Comparison of ENCODE assay signal across 1 cellular context in genomic region chr6:142297996-142298753, GRCh38.
A peak's percentile ranks its signal among the peaks of the same experiment; 100 is the strongest.
TF ChIP-seq lines count a peak whose summit lies in the region.

No MANE protein-coding gene starts in this region.

TF ChIP-seq in HepG2, 621 proteins besides CTCF, POLR2A, EP300 and RAD21 (continued from another document and continues in another):
- TF ChIP-seq ZNF687 (CRISPR knock-in tag; IDR thresholded peaks at IDR 0.05) (no peak), SRSF9 (IDR thresholded peaks at IDR 0.05; ENCODE audit: borderline replicate concordance, insufficient read depth, low read depth, low read length, poor library complexity, severe bottlenecking) (no peak), LCORL (IDR thresholded peaks at IDR 0.05) (no peak), LCORL (CRISPR knock-in tag; IDR thresholded peaks at IDR 0.05) (peak; percentile 30; the same call in 1 of the 2 replicates), MTF2 (CRISPR knock-in tag; IDR thresholded peaks at IDR 0.05; ENCODE audit: borderline replicate concordance) (no peak), DRAP1 (CRISPR knock-in tag; IDR thresholded peaks at IDR 0.05) (peak; percentile 45; the same call in 1 of the 2 replicates), CC2D1A (CRISPR knock-in tag; IDR thresholded peaks at IDR 0.05) (no peak), ZNF562 (CRISPR knock-in tag; IDR thresholded peaks at IDR 0.05; ENCODE audit: borderline replicate concordance) (no peak), ZBTB34 (CRISPR knock-in tag; IDR thresholded peaks at IDR 0.05) (no peak), NR2F2 (IDR thresholded peaks at IDR 0.05; ENCODE audit: borderline replicate concordance, low read depth) (peak; percentile 37; the same call in 1 of the 2 replicates), ZBTB39 (CRISPR knock-in tag; IDR thresholded peaks at IDR 0.05) (no peak), PAWR (CRISPR knock-in tag; IDR thresholded peaks at IDR 0.05; ENCODE audit: borderline replicate concordance) (no peak), ZFP1 (CRISPR knock-in tag; IDR thresholded peaks at IDR 0.05) (no peak), ZNF180 (CRISPR knock-in tag; IDR thresholded peaks at IDR 0.05; ENCODE audit: borderline replicate concordance, low read depth) (no peak), TBX3 (IDR thresholded peaks at IDR 0.05; ENCODE audit: borderline replicate concordance) (peak; percentile 93), ZFP91 (CRISPR knock-in tag; IDR thresholded peaks at IDR 0.05; ENCODE audit: borderline replicate concordance) (no peak), ZFP37 (CRISPR knock-in tag; IDR thresholded peaks at IDR 0.05; ENCODE audit: borderline replicate concordance) (no peak), ZNF282 (IDR thresholded peaks at IDR 0.05; ENCODE audit: partially characterized antibody) (no peak), SNAPC2 (CRISPR knock-in tag; IDR thresholded peaks at IDR 0.05) (no peak; the same call in 1 of the 2 replicates), AKNA (CRISPR knock-in tag; IDR thresholded peaks at IDR 0.05; ENCODE audit: borderline replicate concordance) (0 out of 2 replicates have a peak, but pooled peaks have one; percentile 50), TFDP2 (CRISPR knock-in tag; IDR thresholded peaks at IDR 0.05) (no peak), SP140L (CRISPR knock-in tag; IDR thresholded peaks at IDR 0.05; ENCODE audit: borderline replicate concordance) (no peak), ARHGAP35 (CRISPR knock-in tag; IDR thresholded peaks at IDR 0.05; ENCODE audit: borderline replicate concordance) (no peak), ZNF251 (CRISPR knock-in tag; IDR thresholded peaks at IDR 0.05) (no peak), CSRNP1 (CRISPR knock-in tag; IDR thresholded peaks at IDR 0.05) (no peak), CHD2 (IDR thresholded peaks at IDR 0.05; ENCODE audit: low read depth, low read length) (no peak), GTF3A (CRISPR knock-in tag; conservative IDR thresholded peaks at IDR 0.05) (no peak), LBX2 (CRISPR knock-in tag; IDR thresholded peaks at IDR 0.05; ENCODE audit: borderline replicate concordance) (no peak), SP1 (IDR thresholded peaks at IDR 0.05) (no peak), SP1 (CRISPR knock-in tag; IDR thresholded peaks at IDR 0.05) (no peak), SRF (IDR thresholded peaks at IDR 0.05; ENCODE audit: low read depth, low read length) (no peak), NFE2 (CRISPR knock-in tag; IDR thresholded peaks at IDR 0.05) (no peak), ZNF343 (CRISPR knock-in tag; IDR thresholded peaks at IDR 0.05) (no peak), SOX13 (IDR thresholded peaks at IDR 0.05) (peak; percentile 46), SOX13 (CRISPR knock-in tag; conservative IDR thresholded peaks at IDR 0.05 in 1 of 2, IDR thresholded peaks at IDR 0.05 in 1 of 2) (peak in 1 of 2 experiments; percentile 89; a peak in 2 of 4 replicates), NFRKB (IDR thresholded peaks at IDR 0.05) (no peak), ZNF263 (CRISPR knock-in tag; IDR thresholded peaks at IDR 0.05) (no peak), TEAD3 (CRISPR knock-in tag; optimal IDR thresholded peaks at IDR 0.05; ENCODE audit: borderline replicate concordance) (peak; percentile 99), ELK4 (CRISPR knock-in tag; IDR thresholded peaks at IDR 0.05; ENCODE audit: borderline replicate concordance) (no peak)
